In the genomic region with DNA sequence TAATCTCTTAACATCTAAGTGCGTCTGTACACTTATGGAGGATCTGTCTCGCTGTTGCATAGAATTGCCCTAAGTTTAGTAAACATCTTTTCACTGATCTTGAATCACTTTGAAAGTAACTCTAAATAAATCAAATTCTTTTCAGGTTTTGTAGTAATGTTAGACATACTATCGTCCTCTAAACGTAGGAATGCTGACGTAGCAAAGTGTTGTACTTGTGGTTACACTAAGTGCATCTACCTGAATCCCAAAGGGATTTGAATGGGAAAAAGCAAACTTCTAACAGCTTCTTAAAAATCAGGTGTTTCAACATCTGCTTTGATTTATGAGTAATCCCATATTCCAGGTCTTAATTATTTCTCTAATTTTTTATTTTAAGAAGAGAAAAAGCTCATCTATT, we compare ENCODE assay signal across 15 cellular contexts. TPM values are rescaled to one million over a fixed set of nuclear protein-coding genes. Genes with fewer than 3 reads are reported as not detected.
A peak's percentile ranks its signal among the peaks of the same experiment; 100 is the strongest.
DNase-seq lines count a peak whose midpoint lies in the region; ATAC-seq and TF ChIP-seq lines count a peak whose summit lies in the region.
"Had no signal": no experiment of that assay in that cellular context is flagged by ENCODE, and none has a peak within 500 bp of the region (broad histone marks: within the 10 kb centered on the region; RNA-seq: fewer than 3 reads in every experiment).

No MANE protein-coding gene starts in this region.

- H3K4me1 Mint-ChIP-seq in endodermal cell = peaks cover 49% of the 10 kb centered on the region
- H3K4me1 Mint-ChIP-seq: CD4-positive, CD25-positive, alpha-beta regulatory T cell had no signal

- H3K4me1 ChIP-seq in HUES64 (ENCODE audit: insufficient read depth, low read length) (peaks cover 54% of the 10 kb centered on the region), endodermal cell (ENCODE audit: control insufficient read depth, insufficient read depth, low read length) (peaks cover 18% of the 10 kb centered on the region), gastroesophageal sphincter (no peaks in the 10 kb centered on the region)

- no peak for TF ChIP-seq POLR2A in gastroesophageal sphincter (IDR thresholded peaks at IDR 0.05)

- WGBS in HUES64 = 94% methylated on average over 5 of the region's 5 CpGs
- WGBS in endodermal cell (ENCODE audit: insufficient coverage in 1 of 2, insufficient read length in 1 of 2), 2 experiments = 92 to 95% methylated on average over 3 to 5 of the region's 5 CpGs
- 87 to 89% methylated on average over 5 of the region's 5 CpGs for WGBS in gastroesophageal sphincter (ENCODE audit: low coverage in 1 of 2), 2 donors

- H3K27ac ChIP-seq in HUES64 (ENCODE audit: low read depth, low read length) (peak overlapping the region; percentile 31; the same call in 1 of the 2 replicates), endodermal cell (ENCODE audit: low read depth, low read length) (no peak overlapping the region), gastroesophageal sphincter (no peak overlapping the region)
- H3K27ac ChIP-seq: 22Rv1, BLaER1 had no signal

- H3K27me3 Mint-ChIP-seq in endodermal cell (ENCODE audit: insufficient read depth) = no peaks in the 10 kb centered on the region

- no peak overlapping the region for H3K4me3 Mint-ChIP-seq in endodermal cell
- H3K4me3 Mint-ChIP-seq: CD4-positive, CD25-positive, alpha-beta regulatory T cell had no signal

- no peak for TF ChIP-seq EP300 in gastroesophageal sphincter (IDR thresholded peaks at IDR 0.05)

- H3K9me3 Mint-ChIP-seq in endodermal cell = no peaks in the 10 kb centered on the region
- H3K9me3 Mint-ChIP-seq: CD4-positive, CD25-positive, alpha-beta regulatory T cell had no signal

- H3K9ac ChIP-seq in HUES64 (ENCODE audit: low read depth, low read length) (no peak overlapping the region), endodermal cell (ENCODE audit: extremely low read depth, low read length, poor library complexity, severe bottlenecking) (no peak overlapping the region)
- H3K9ac ChIP-seq: BLaER1 had no signal

- peaks cover 3% of the 10 kb centered on the region for H3K36me3 Mint-ChIP-seq in endodermal cell (ENCODE audit: low read depth)
- H3K36me3 Mint-ChIP-seq: CD4-positive, CD25-positive, alpha-beta regulatory T cell had no signal

- H3K4me3 ChIP-seq in HUES64 (ENCODE audit: low read length) (no peak overlapping the region), endodermal cell (ENCODE audit: low read length) (no peak overlapping the region), gastroesophageal sphincter (no peak overlapping the region)
- H3K4me3 ChIP-seq: BLaER1 had no signal

- H3K27ac Mint-ChIP-seq in endodermal cell = peak overlapping the region; percentile 33
- H3K27ac Mint-ChIP-seq: CD4-positive, CD25-positive, alpha-beta regulatory T cell had no signal

- no peaks in the 10 kb centered on the region for H3K36me3 ChIP-seq in HUES64 (ENCODE audit: insufficient read depth, low read length)
- no peaks in the 10 kb centered on the region for H3K36me3 ChIP-seq in endodermal cell (ENCODE audit: control insufficient read depth, insufficient read depth, low read length)
- no peaks in the 10 kb centered on the region for H3K36me3 ChIP-seq in gastroesophageal sphincter
- H3K36me3 ChIP-seq: BLaER1 had no signal

- ATAC-seq in gastroesophageal sphincter = no peak
- ATAC-seq: HCT116 had no signal

- H3K9me3 ChIP-seq in HUES64 (ENCODE audit: insufficient read depth, low read depth, low read length) = no peaks in the 10 kb centered on the region
- H3K9me3 ChIP-seq in endodermal cell (ENCODE audit: control insufficient read depth, low read length) = no peaks in the 10 kb centered on the region
- no peaks in the 10 kb centered on the region for H3K9me3 ChIP-seq in gastroesophageal sphincter
- H3K9me3 ChIP-seq: BLaER1 had no signal

- TF ChIP-seq CTCF in endodermal cell (conservative IDR thresholded peaks at IDR 0.05) = no peak
- no peak for TF ChIP-seq CTCF in gastroesophageal sphincter (IDR thresholded peaks at IDR 0.05)

- DNase-seq in DMS79 treated with DMSO at 0.1 percent for 48 hours (lab: John Stamatoyannopoulos, UW) (peak; percentile 22), DMS79 (lab: John Stamatoyannopoulos, UW) (no peak), endodermal cell (no peak), KG1 (lab: John Stamatoyannopoulos, UW) (no peak), CD1c-positive myeloid dendritic cell (ENCODE audit: extremely low spot score) (no peak)
- DNase-seq: AML-193; CD4-positive, CD25-positive, alpha-beta regulatory T cell; DMS 273 treated with DMSO at 0.1 percent for 48 hours; EL; Karpas-422 had no signal

- H3K27me3 ChIP-seq in HUES64 (ENCODE audit: insufficient read depth, low read length) (no peaks in the 10 kb centered on the region), endodermal cell (ENCODE audit: control insufficient read depth, insufficient read depth, low read length, poor library complexity, severe bottlenecking) (no peaks in the 10 kb centered on the region), gastroesophageal sphincter (no peaks in the 10 kb centered on the region)
- H3K27me3 ChIP-seq: BLaER1 had no signal

RNA-seq across cellular contexts. Expression of a gene that starts 49.8 kb away (rescaled TPM):
- polyA plus RNA-seq in HUES64 (2013, experiment 1 of 2) = 20.9 TPM
- 23.5 TPM for polyA plus RNA-seq in HUES64 (2013, experiment 2 of 2)
- 10 to 100 TPM; 42.4 to 48.7 TPM for total RNA-seq in endodermal cell
- polyA plus RNA-seq in endodermal cell (2013, experiment 1 of 2) = 8.0 TPM
- 6.7 TPM for polyA plus RNA-seq in endodermal cell (2013, experiment 2 of 2)
- total RNA-seq in gastroesophageal sphincter = 1 to 10 TPM; 1.1 to 6.7 (median 4.3) TPM

Comparison
In these comparisons a context has a peak if more than half of its experiments do, and no peak if none do; other contexts are left out.
1. RNA of a gene that starts 49.8 kb away (total RNA-seq): 42.4 to 48.7 TPM in endodermal cell; 1.1 to 6.7 TPM in gastroesophageal sphincter; every median in the first group is over 4 times any median in the second.